Comparison of ENCODE assay signal across 1 cellular context in the genomic region with DNA sequence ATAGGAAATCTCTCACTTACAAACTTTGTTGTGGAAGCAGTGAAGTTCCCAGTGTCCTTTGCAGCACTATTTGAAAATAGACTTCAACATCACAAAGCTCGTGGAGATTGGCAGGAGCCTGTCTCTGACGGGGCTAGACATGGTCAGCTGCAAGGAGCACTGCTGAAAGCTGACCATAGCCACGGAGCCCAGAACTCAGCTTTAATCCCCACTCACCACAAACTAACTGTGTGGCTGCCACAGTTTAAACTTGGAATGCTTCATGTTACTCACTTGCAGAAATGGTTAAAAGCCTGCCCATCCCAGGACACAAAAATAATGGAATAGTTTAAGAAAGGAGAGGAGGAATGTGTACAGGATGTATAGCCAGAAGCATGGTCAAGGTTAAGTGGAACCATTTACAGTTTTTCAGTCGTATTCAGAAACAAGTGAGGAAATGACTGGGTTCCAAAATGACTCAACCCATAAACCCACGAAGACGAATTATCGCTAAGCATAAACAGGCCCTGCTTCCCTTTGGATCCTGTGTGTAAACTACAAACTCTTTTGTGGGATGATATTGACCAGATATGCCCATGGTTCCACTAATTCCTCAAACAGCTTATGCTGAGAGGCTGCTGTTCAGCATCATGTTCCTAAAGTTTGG.
TF ChIP-seq lines count a peak whose summit lies in the region.

No MANE protein-coding gene starts in this region.

TF ChIP-seq in GM12878, 131 proteins besides CTCF, POLR2A, EP300 and RAD21:
- TF ChIP-seq JUNB (IDR thresholded peaks at IDR 0.05) (peak; percentile 65), IRF4 (IDR thresholded peaks at IDR 0.05; ENCODE audit: low read depth, low read length) (peak; percentile 63; the same call in 1 of the 2 replicates), RUNX3 (IDR thresholded peaks at IDR 0.05; ENCODE audit: low read length) (peak; percentile 56), EED (IDR thresholded peaks at IDR 0.05; ENCODE audit: low read depth) (0 out of 2 replicates have a peak, but pooled peaks have one; percentile 18), MYC (IDR thresholded peaks at IDR 0.05; ENCODE audit: insufficient read depth, insufficient read length, insufficient replicate concordance, low read length, severe bottlenecking) (no peak)
- TF ChIP-seq, protein P1, sequence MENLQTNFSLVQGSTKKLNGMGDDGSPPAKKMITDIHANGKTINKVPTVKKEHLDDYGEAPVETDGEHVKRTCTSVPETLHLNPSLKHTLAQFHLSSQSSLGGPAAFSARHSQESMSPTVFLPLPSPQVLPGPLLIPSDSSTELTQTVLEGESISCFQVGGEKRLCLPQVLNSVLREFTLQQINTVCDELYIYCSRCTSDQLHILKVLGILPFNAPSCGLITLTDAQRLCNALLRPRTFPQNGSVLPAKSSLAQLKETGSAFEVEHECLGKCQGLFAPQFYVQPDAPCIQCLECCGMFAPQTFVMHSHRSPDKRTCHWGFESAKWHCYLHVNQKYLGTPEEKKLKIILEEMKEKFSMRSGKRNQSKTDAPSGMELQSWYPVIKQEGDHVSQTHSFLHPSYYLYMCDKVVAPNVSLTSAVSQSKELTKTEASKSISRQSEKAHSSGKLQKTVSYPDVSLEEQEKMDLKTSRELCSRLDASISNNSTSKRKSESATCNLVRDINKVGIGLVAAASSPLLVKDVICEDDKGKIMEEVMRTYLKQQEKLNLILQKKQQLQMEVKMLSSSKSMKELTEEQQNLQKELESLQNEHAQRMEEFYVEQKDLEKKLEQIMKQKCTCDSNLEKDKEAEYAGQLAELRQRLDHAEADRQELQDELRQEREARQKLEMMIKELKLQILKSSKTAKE (IDR thresholded peaks at IDR 0.05; ENCODE audit: low read depth, poor library complexity, severe bottlenecking): no peak
